15 cellular contexts compared by ENCODE assay signal in genomic region chr3:156582784-156583183, GRCh38. TPM values are rescaled to one million over a fixed set of nuclear protein-coding genes. Genes with fewer than 3 reads are reported as not detected.
DNase-seq lines count a peak whose midpoint lies in the region; ATAC-seq and TF ChIP-seq lines count a peak whose summit lies in the region.
"Had no signal": no experiment of that assay in that cellular context is flagged by ENCODE, and none has a peak within 500 bp of the region (broad histone marks: within the 10 kb centered on the region; RNA-seq: fewer than 3 reads in every experiment).

No MANE protein-coding gene starts in this region.

- ATAC-seq in GM19372 (IDR thresholded peaks at IDR 0.05; ENCODE audit: low read depth, unreplicated experiment) = peak; percentile 50
- ATAC-seq in HG02852 (IDR thresholded peaks at IDR 0.05; ENCODE audit: unreplicated experiment) = peak; percentile 44
- ATAC-seq in HG03571 (IDR thresholded peaks at IDR 0.05; ENCODE audit: unreplicated experiment) = peak; percentile 87
- ATAC-seq: A549 had no signal

- no peak for DNase-seq in HEK293T (ENCODE audit: extremely low spot score)
- no peak for DNase-seq in Kasumi-1 (lab: John Stamatoyannopoulos, UW)
- no peak for DNase-seq in posterior vena cava (ENCODE audit: low spot score)
- DNase-seq in head of caudate nucleus = no peak
- DNase-seq: activated CD4-positive, alpha-beta memory T cell treated with anti-CD3 and anti-CD28 coated beads, Interleukin-2, amount 10 ng/mL, durations not matched to agents 7 days and 5 days; activated naive CD4-positive, alpha-beta T cell; Caco-2; caudate nucleus; glutamatergic neuron; SHP77 treated with DMSO at 0.1 percent for 48 hours had no signal

- H4K20me1 ChIP-seq in BLaER1 = no peaks in the 10 kb centered on the region

- POLR2A ChIA-PET in HEK293T (lab: Yijun Ruan, JAX) = interaction anchor here (1.0 kb wide), 1 partner anchor 23 kb away, joined by 3 read pairs; no protein-coding TSS in a partner anchor

- CTCF ChIA-PET in HEK293T (lab: Yijun Ruan, JAX) = no interaction called here

- no peaks in the 10 kb centered on the region for H3K36me3 ChIP-seq in BLaER1

- no peak overlapping the region for H3K4me3 ChIP-seq in BLaER1
- H3K4me3 ChIP-seq: A549 had no signal

- intact Hi-C loops in posterior vena cava (cut with DNase I) = no loop called here
- intact Hi-C loops in head of caudate nucleus (cut with DNase I) = no loop called here

- peaks cover 19% of the 10 kb centered on the region for H3K4me1 ChIP-seq in BLaER1
- H3K4me1 ChIP-seq: A549 had no signal

- no peak overlapping the region for H3K9ac ChIP-seq in BLaER1

- H3K27me3 ChIP-seq in BLaER1 = no peaks in the 10 kb centered on the region

- H3K4me2 ChIP-seq in BLaER1 = 0 out of 2 replicates have a peak overlapping the region, but pooled peaks have one; percentile 18
- H3K4me2 ChIP-seq: A549 had no signal

- no peaks in the 10 kb centered on the region for H3K9me3 ChIP-seq in BLaER1
- H3K9me3 ChIP-seq: A549, Caco-2 had no signal

- no peak overlapping the region for H3K27ac ChIP-seq in BLaER1
- H3K27ac ChIP-seq: A549 had no signal

TF ChIP-seq in HEK293T, 16 proteins besides CTCF, POLR2A, EP300 and RAD21:
- no peak for TF ChIP-seq HDGF (IDR thresholded peaks at IDR 0.05; ENCODE audit: borderline replicate concordance)
- no peak for TF ChIP-seq SP1 (IDR thresholded peaks at IDR 0.05)
- TF ChIP-seq TARDBP (IDR thresholded peaks at IDR 0.05) = no peak
- no peak for TF ChIP-seq CTBP1 (IDR thresholded peaks at IDR 0.05; ENCODE audit: borderline replicate concordance)
- no peak for TF ChIP-seq PKNOX1 (IDR thresholded peaks at IDR 0.05)
- no peak for TF ChIP-seq ARNT (IDR thresholded peaks at IDR 0.05)
- TF ChIP-seq BHLHE40 (IDR thresholded peaks at IDR 0.05; ENCODE audit: borderline replicate concordance) = no peak
- TF ChIP-seq FOXK2 (IDR thresholded peaks at IDR 0.05) = no peak
- no peak for TF ChIP-seq FOXM1 (IDR thresholded peaks at IDR 0.05; ENCODE audit: borderline replicate concordance)
- no peak for TF ChIP-seq LEF1 (IDR thresholded peaks at IDR 0.05; ENCODE audit: borderline replicate concordance)
- no peak for TF ChIP-seq ZNF384 (IDR thresholded peaks at IDR 0.05)
- TF ChIP-seq NFRKB (IDR thresholded peaks at IDR 0.05) = no peak

RNA-seq across cellular contexts. Expression of gene SSR3, which starts 27.9 kb away (rescaled TPM):
- total RNA-seq in posterior vena cava = 100 to 1,000 TPM; 150 to 171 TPM
